ENCODE assay signal across 8 cellular contexts in the genomic region with DNA sequence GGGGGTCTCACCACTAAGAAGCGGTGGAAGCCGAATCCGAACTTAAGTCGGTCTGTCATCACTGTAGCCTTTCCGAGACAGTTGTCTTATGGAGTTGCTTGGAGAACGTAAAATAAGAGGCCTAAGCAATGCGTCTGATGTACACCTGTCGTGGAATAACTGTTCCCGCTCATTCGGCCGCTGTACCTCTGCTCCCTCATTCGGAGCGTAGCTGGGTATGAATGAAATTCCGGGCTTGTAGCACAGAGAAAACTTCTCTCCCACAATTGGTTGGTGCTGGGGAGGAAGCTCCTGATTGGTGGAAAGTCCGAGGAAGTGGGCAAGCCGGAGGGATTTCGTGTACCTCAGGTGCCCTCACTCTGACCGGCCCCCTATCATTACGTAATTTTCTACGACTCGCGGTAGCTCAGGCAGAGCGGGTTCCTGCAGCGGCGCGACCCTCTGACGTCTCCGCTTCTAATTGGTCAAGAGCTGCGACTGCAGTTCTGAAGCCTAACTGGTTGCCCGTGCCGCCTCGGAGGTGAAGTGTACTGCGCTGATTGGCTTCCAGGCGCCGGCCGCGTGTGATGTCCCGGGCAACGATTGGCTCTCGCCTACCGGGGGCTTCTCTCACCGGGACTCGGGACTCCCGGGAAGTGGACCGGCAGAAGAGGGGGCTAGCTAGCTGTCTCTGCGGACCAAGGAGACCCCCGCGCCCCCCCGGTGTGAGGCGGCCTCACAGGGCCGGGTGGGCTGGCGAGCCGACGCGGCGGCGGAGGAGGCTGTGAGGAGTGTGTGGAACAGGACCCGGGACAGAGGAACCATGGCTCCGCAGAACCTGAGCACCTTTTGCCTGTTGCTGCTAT. TPM values are rescaled to one million over a fixed set of nuclear protein-coding genes. Genes with fewer than 3 reads are reported as not detected.
DNase-seq lines count a peak whose midpoint lies in the region; TF ChIP-seq lines count a peak whose summit lies in the region.

A gene (plus strand): TSS at position 625 of the 845 bp plus-strand sequence. CDS start 178 bp downstream, at position 803.

- peak within 1 kb of the TSS; percentile 86 for H3K27ac ChIP-seq in subcutaneous abdominal adipose tissue (ENCODE audit: low read depth, low read length)

- DNase-seq in GM03348 (ENCODE audit: low spot score) (peak; percentile 98), HFF-Myc (ENCODE audit: extremely low read depth, low read depth) (peak; percentile 99), NAMALWA (ENCODE audit: low spot score) (peak; percentile 99), SK-N-DZ (ENCODE audit: low spot score) (peak; percentile 100), foreskin melanocyte (peak; percentile 100)
- peak; percentile 100 for DNase-seq in activated naive CD4-positive, alpha-beta T cell treated with anti-CD3 and anti-CD28 coated beads for 36 hours

- no peak for TF ChIP-seq CTCF in HFF-Myc (IDR thresholded peaks at IDR 0.05; ENCODE audit: low read depth, low read length, missing control alignments)

- intact Hi-C loops in activated naive CD4-positive, alpha-beta T cell treated with anti-CD3 and anti-CD28 coated beads for 36 hours (cut with micrococcal nuclease), result loop anchor here (1.0 to 10.0 kb wide), 11 partner anchors 20 to 986 kb away; a partner anchor contains a TSS

- H3K27me3 ChIP-seq in neuron (ENCODE audit: insufficient read depth, low read length) (no peaks in the 10 kb centered on the region), subcutaneous abdominal adipose tissue (ENCODE audit: control insufficient read depth in 5 of 5, insufficient read depth in 4 of 5, low read length in 5 of 5) (no peaks in the 10 kb centered on the region)

- peaks cover 11% of the 10 kb centered on the region for H3K36me3 Mint-ChIP-seq in activated naive CD4-positive, alpha-beta T cell treated with anti-CD3 and anti-CD28 coated beads for 36 hours (ENCODE audit: low read depth)

- no peaks in the 10 kb centered on the region for H3K9me3 Mint-ChIP-seq in activated naive CD4-positive, alpha-beta T cell treated with anti-CD3 and anti-CD28 coated beads for 36 hours

- H3K4me3 ChIP-seq in HFF-Myc (replicated peaks; ENCODE audit: low read depth, low read length), result peak within 1 kb of the TSS; percentile 93
- peak within 1 kb of the TSS; percentile 75 for H3K4me3 ChIP-seq in neuron (ENCODE audit: low read length)
- peak within 1 kb of the TSS; percentile 82 to 97 (median 89) for H3K4me3 ChIP-seq in subcutaneous abdominal adipose tissue (ENCODE audit: low read depth in 1 of 5, low read length in 5 of 5)

- CTCF ChIA-PET in activated naive CD4-positive, alpha-beta T cell treated with anti-CD3 and anti-CD28 coated beads for 36 hours (lab: Charles Lee), result interaction anchor here (1.0 to 2.3 kb wide), 6 partner anchors 21 to 627 kb away, joined by 3 to 12 read pairs (median 6); no protein-coding TSS in a partner anchor

- peak within 1 kb of the TSS; percentile 85 for H3K27ac Mint-ChIP-seq in activated naive CD4-positive, alpha-beta T cell treated with anti-CD3 and anti-CD28 coated beads for 36 hours

- H3K4me1 ChIP-seq in neuron (ENCODE audit: insufficient read depth, low read length) (peaks cover 29% of the 10 kb centered on the region), subcutaneous abdominal adipose tissue (ENCODE audit: control insufficient read depth in 5 of 5, insufficient read depth in 5 of 5, low read length in 5 of 5) (peaks cover 7 to 35% (median 33%) of the 10 kb centered on the region in 5 donors)

- peaks cover 53% of the 10 kb centered on the region for H3K4me1 Mint-ChIP-seq in activated naive CD4-positive, alpha-beta T cell treated with anti-CD3 and anti-CD28 coated beads for 36 hours (ENCODE audit: low read depth)

- H3K9me3 ChIP-seq in neuron (ENCODE audit: low read length), result no peaks in the 10 kb centered on the region
- H3K9me3 ChIP-seq in subcutaneous abdominal adipose tissue (ENCODE audit: control insufficient read depth in 5 of 5, low read length in 5 of 5), result no peaks in the 10 kb centered on the region

- H3K27me3 Mint-ChIP-seq in activated naive CD4-positive, alpha-beta T cell treated with anti-CD3 and anti-CD28 coated beads for 36 hours (ENCODE audit: low read depth), result no peaks in the 10 kb centered on the region

- H3K4me3 Mint-ChIP-seq in activated naive CD4-positive, alpha-beta T cell treated with anti-CD3 and anti-CD28 coated beads for 36 hours, result peak within 1 kb of the TSS; percentile 95

- peak within 1 kb of the TSS; percentile 63 to 99 (median 91) for H3K9ac ChIP-seq in subcutaneous abdominal adipose tissue (ENCODE audit: low read length in 5 of 5)

- H2AFZ ChIP-seq in neuron (ENCODE audit: low read depth, low read length), result peak within 1 kb of the TSS; percentile 59

- H3K36me3 ChIP-seq in neuron (ENCODE audit: insufficient read depth, low read length) (peaks cover 23% of the 10 kb centered on the region), subcutaneous abdominal adipose tissue (ENCODE audit: control insufficient read depth in 5 of 5, insufficient read depth in 5 of 5, low read length in 5 of 5) (peaks cover 2 to 11% (median 5%) of the 10 kb centered on the region in 5 donors)

RNA-seq across cellular contexts. Expression of the gene that starts here (rescaled TPM):
- 57.5 and 63.4 TPM in 2 replicates for polyA plus RNA-seq in SK-N-DZ (2014; cell fraction: cytosol; rRNA removed)
- polyA plus RNA-seq in SK-N-DZ (2014; cell fraction: nucleus; rRNA removed), result 66.3 and 68.3 TPM in 2 replicates
- 10 to 100 TPM; 30.0 to 30.5 TPM for total RNA-seq in activated naive CD4-positive, alpha-beta T cell treated with anti-CD3 and anti-CD28 coated beads for 36 hours

Comparison
In these comparisons a context has a peak if more than half of its experiments do, and no peak if none do; other contexts are left out.
1. Peak in every context shown above with its lines: DNase-seq, H3K4me3 ChIP-seq and H3K27ac ChIP-seq.